ENCODE assay signal across 14 cellular contexts in genomic region chr12:47549258-47549657, GRCh38.
"Had no signal": no experiment of that assay in that cellular context is flagged by ENCODE, and none has a peak within 500 bp of the region (broad histone marks: within the 10 kb centered on the region; RNA-seq: fewer than 3 reads in every experiment).

No MANE protein-coding gene starts in this region.

- H3K27me3 ChIP-seq: colonic mucosa, gastrocnemius medialis, sigmoid colon, tibial nerve had no signal

- H3K4me3 ChIP-seq: colonic mucosa, gastrocnemius medialis, left ventricle myocardium inferior, sigmoid colon, tibial nerve had no signal

- H3K9me3 ChIP-seq: colonic mucosa, gastrocnemius medialis had no signal

- H3K4me1 ChIP-seq: colonic mucosa, gastrocnemius medialis, left ventricle myocardium inferior had no signal

- H3K27ac ChIP-seq: colonic mucosa, gastrocnemius medialis, left ventricle myocardium inferior, tibial nerve had no signal

- FAIRE-seq: endothelial cell of umbilical vein, keratinocyte had no signal

- DNase-seq: activated CD4-positive, alpha-beta T cell treated with anti-CD3 and anti-CD28 coated beads for 1 hour; activated gamma-delta T cell; activated T-cell treated with anti-CD3 and anti-CD28 coated beads, Interleukin-2, amount 50 U/mL, for 1 hour; colonic mucosa; gastrocnemius medialis; left ventricle myocardium inferior; mesenchymal stem cell; sigmoid colon; stimulated activated CD4-positive, alpha-beta T cell treated with anti-CD3 and anti-CD28 coated beads, Interleukin-4, amount 100 ng/mL, for 24 hours; T-helper 9 cell had no signal

- H3K4me3 Mint-ChIP-seq: neural crest cell had no signal

- ATAC-seq: gastrocnemius medialis had no signal

- H3K36me3 ChIP-seq: colonic mucosa, gastrocnemius medialis, left ventricle myocardium inferior, sigmoid colon, tibial nerve had no signal
